8 cellular contexts compared by ENCODE assay signal in the genomic region with DNA sequence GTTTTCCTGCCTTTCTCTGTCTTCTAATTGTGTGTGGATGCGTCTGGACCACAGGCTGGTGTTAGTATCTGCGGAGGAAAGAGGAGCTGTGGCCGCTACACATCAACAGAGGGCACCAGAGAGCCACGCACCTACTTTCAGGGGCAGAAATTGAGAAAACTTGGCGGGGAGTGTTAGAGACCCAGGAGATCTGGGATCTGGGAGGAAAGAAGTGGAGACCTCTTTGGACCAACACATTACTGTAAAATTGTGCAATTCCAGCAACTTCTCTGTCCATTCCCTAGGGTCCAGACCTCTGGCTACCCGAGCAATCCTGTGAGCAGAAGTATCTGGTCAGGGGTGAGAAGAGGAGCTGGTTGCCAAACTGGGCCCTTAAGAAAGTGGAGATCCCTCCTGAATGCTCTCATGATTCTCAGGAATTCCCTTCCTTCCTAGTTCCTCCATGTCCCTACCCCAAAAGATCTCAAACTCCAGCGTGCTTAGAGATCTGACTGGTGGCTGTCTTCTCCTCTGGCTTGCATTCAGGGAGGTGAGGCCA. TPM values are rescaled to one million over a fixed set of nuclear protein-coding genes. Genes with fewer than 3 reads are reported as not detected.
DNase-seq lines count a peak whose midpoint lies in the region; ATAC-seq, FAIRE-seq and TF ChIP-seq lines count a peak whose summit lies in the region.

No MANE protein-coding gene starts in this region.

- TF ChIP-seq EP300 in K562 (IDR thresholded peaks at IDR 0.05; ENCODE audit: low read length): no peak

- WGBS in K562 (ENCODE audit: insufficient coverage, low coverage, missing lambda C conversion rate): 4% methylated on average over 7 of the region's 7 CpGs

- no peaks in the 10 kb centered on the region for H3K9me3 ChIP-seq in K562 (replicated peaks; ENCODE audit: control insufficient read depth, insufficient read depth, low read depth, low read length)

- in situ Hi-C loops in KBM-7 (cut with MboI; ENCODE audit: low pct_unique_long_range_greater_than_20kb, low sequenced_read_pairs) (no loop called here), K562 (cut with MboI) (no loop called here)

- CTCF ChIA-PET in K562 (lab: Yijun Ruan, JAX; ENCODE audit: low intra/inter-chr PET ratio): interaction anchor here (0.6 to 1.8 kb wide), 5 partner anchors 44 to 439 kb away, joined by 3 to 25 read pairs (median 8); no protein-coding TSS in a partner anchor

- no peaks in the 10 kb centered on the region for H3K9me1 ChIP-seq in K562 (ENCODE audit: control insufficient read depth, insufficient read depth, low read length)

- TF ChIP-seq RAD21 in K562 (CRISPR knock-in tag; conservative IDR thresholded peaks at IDR 0.05 in 1 of 2, IDR thresholded peaks at IDR 0.05 in 1 of 2): peak; percentile 80 to 87

- TF ChIP-seq POLR2A in K562 (conservative IDR thresholded peaks at IDR 0.05): no peak

- no peak overlapping the region for H3K4me2 ChIP-seq in K562 (ENCODE audit: insufficient read depth, low read length)

- DNase-seq in EH (ENCODE audit: low read depth) (peak; percentile 78), KBM-7 (peak; percentile 79), SKM-1 (lab: John Stamatoyannopoulos, UW; ENCODE audit: unreplicated experiment) (peak; percentile 76), K562 (ENCODE audit: extremely low read depth in 1 of 4, low spot score in 3 of 4) (peak; percentile 58 to 67 (median 64)), inferior parietal cortex (ENCODE audit: extremely low spot score) (peak; percentile 77)
- DNase-seq in stimulated activated CD4-positive, alpha-beta T cell treated with anti-CD3 and anti-CD28 coated beads, Interleukin-12 subunit alpha, Interleukin-12 subunit beta, amount 100 ng/mL, for 4 hours: peak; percentile 28

- no peaks in the 10 kb centered on the region for H3K79me2 ChIP-seq in K562 (ENCODE audit: control insufficient read depth, insufficient read depth, low read length)

- POLR2A ChIA-PET in K562 (lab: Yijun Ruan, JAX): interaction anchor here (0.5 to 0.6 kb wide), 2 partner anchors 30 to 110 kb away, joined by 3 read pairs; no protein-coding TSS in a partner anchor

- BruUV-seq in K562 (replicated peaks; lab: Mats Ljungman, UMichigan): no TSS peak

- H4K20me1 ChIP-seq in K562 (replicated peaks; ENCODE audit: control insufficient read depth, insufficient read depth, low read length): peaks cover 7% of the 10 kb centered on the region; the same call in 1 of the 2 replicates

- no peaks in the 10 kb centered on the region for H3K36me3 ChIP-seq in K562 (ENCODE audit: control insufficient read depth, insufficient read depth, low read length)

- no peak overlapping the region for H3K27ac ChIP-seq in K562 (ENCODE audit: extremely low read depth, low read depth, low read length)

- H3K4me1 ChIP-seq in K562 (replicated peaks in 1 of 2; ENCODE audit: control insufficient read depth in 2 of 2, insufficient read depth in 2 of 2, low read length in 2 of 2): no peaks in the 10 kb centered on the region; a peak in 1 of 5 replicates

- intact Hi-C loops in K562 (cut with micrococcal nuclease): loop anchor here (1.0 kb wide), 3 partner anchors 44 to 129 kb away; no protein-coding TSS in a partner anchor

- no peak overlapping the region for H3K4me3 ChIP-seq in K562

- ATAC-seq in K562 (peak; percentile 90), HG02588 (IDR thresholded peaks at IDR 0.05; ENCODE audit: unreplicated experiment) (no peak), GM18520 (IDR thresholded peaks at IDR 0.05; ENCODE audit: unreplicated experiment) (no peak)

- H3K9ac ChIP-seq in K562 (ENCODE audit: insufficient read depth in 1 of 2, low read depth in 2 of 2, low read length in 2 of 2): no peak overlapping the region

- peaks cover 8 to 24% of the 10 kb centered on the region in 2 experiments; a peak in 3 of 5 replicates for H3K27me3 ChIP-seq in K562 (ENCODE audit: control insufficient read depth in 2 of 2, insufficient read depth in 2 of 2, low read length in 2 of 2)

- no peak overlapping the region for H2AFZ ChIP-seq in K562 (ENCODE audit: low read depth, low read length)

- FAIRE-seq in K562 (lab: Jason Lieb, UNC): peak; percentile 89

- peak; percentile 81 to 88 (median 86) for TF ChIP-seq CTCF in K562 (IDR thresholded peaks at IDR 0.05 in 2 of 3, conservative IDR thresholded peaks at IDR 0.05 in 1 of 3; ENCODE audit: insufficient read depth in 2 of 3, low read depth in 1 of 3, low read length in 3 of 3)

TF ChIP-seq in K562, 482 proteins besides CTCF, POLR2A, EP300 and RAD21 (continues in another document):
- TF ChIP-seq, protein P1, sequence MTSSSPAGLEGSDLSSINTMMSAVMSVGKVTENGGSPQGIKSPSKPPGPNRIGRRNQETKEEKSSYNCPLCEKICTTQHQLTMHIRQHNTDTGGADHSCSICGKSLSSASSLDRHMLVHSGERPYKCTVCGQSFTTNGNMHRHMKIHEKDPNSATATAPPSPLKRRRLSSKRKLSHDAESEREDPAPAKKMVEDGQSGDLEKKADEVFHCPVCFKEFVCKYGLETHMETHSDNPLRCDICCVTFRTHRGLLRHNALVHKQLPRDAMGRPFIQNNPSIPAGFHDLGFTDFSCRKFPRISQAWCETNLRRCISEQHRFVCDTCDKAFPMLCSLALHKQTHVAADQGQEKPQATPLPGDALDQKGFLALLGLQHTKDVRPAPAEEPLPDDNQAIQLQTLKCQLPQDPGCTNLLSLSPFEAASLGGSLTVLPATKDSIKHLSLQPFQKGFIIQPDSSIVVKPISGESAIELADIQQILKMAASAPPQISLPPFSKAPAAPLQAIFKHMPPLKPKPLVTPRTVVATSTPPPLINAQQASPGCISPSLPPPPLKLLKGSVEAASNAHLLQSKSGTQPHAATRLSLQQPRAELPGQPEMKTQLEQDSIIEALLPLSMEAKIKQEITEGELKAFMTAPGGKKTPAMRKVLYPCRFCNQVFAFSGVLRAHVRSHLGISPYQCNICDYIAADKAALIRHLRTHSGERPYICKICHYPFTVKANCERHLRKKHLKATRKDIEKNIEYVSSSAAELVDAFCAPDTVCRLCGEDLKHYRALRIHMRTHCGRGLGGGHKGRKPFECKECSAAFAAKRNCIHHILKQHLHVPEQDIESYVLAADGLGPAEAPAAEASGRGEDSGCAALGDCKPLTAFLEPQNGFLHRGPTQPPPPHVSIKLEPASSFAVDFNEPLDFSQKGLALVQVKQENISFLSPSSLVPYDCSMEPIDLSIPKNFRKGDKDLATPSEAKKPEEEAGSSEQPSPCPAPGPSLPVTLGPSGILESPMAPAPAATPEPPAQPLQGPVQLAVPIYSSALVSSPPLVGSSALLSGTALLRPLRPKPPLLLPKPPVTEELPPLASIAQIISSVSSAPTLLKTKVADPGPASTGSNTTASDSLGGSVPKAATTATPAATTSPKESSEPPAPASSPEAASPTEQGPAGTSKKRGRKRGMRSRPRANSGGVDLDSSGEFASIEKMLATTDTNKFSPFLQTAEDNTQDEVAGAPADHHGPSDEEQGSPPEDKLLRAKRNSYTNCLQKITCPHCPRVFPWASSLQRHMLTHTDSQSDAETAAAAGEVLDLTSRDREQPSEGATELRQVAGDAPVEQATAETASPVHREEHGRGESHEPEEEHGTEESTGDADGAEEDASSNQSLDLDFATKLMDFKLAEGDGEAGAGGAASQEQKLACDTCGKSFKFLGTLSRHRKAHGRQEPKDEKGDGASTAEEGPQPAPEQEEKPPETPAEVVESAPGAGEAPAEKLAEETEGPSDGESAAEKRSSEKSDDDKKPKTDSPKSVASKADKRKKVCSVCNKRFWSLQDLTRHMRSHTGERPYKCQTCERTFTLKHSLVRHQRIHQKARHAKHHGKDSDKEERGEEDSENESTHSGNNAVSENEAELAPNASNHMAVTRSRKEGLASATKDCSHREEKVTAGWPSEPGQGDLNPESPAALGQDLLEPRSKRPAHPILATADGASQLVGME (CRISPR knock-in tag; IDR thresholded peaks at IDR 0.05): no peak
- TF ChIP-seq STAG1 (CRISPR knock-in tag; IDR thresholded peaks at IDR 0.05; ENCODE audit: borderline replicate concordance) (peak; percentile 56; the same call in 1 of the 2 replicates), FOXJ3 (CRISPR knock-in tag; IDR thresholded peaks at IDR 0.05) (no peak), RB1 (IDR thresholded peaks at IDR 0.05; ENCODE audit: low read depth) (0 out of 2 replicates have a peak, but pooled peaks have one; percentile 46), SMC3 (conservative IDR thresholded peaks at IDR 0.05; ENCODE audit: insufficient read depth, low read depth, low read length) (peak; percentile 72)
- TF ChIP-seq, protein P2, sequence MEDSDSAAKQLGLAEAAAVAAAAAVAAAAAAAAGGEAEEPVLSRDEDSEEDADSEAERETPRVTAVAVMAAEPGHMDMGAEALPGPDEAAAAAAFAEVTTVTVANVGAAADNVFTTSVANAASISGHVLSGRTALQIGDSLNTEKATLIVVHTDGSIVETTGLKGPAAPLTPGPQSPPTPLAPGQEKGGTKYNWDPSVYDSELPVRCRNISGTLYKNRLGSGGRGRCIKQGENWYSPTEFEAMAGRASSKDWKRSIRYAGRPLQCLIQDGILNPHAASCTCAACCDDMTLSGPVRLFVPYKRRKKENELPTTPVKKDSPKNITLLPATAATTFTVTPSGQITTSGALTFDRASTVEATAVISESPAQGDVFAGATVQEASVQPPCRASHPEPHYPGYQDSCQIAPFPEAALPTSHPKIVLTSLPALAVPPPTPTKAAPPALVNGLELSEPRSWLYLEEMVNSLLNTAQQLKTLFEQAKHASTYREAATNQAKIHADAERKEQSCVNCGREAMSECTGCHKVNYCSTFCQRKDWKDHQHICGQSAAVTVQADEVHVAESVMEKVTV (CRISPR knock-in tag; IDR thresholded peaks at IDR 0.05): 0 out of 2 replicates have a peak, but pooled peaks have one; percentile 73

RNA-seq across cellular contexts. Expression of a gene that starts 1.3 kb away (rescaled TPM):
- 0.07 and 0.56 TPM in 2 replicates for total RNA-seq in K562 (2011; cell fraction: chromatin; rRNA removed; ENCODE audit: low replicate concordance)
- 0.13 and 0.17 TPM in 2 replicates for total RNA-seq in K562 (2011; cell fraction: nucleolus; rRNA removed)
- total RNA-seq in K562 (2011; cell fraction: nucleoplasm; rRNA removed): 0.15 and 0.29 TPM in 2 replicates
- total RNA-seq in K562 (2014; rRNA removed): 0.05 TPM in 1 of 2 replicates, not detected in the other
- total RNA-seq in K562 (2014; rRNA removed; fragmentation: Illumina TruSeq; extraction: Trizol): under 0.01 TPM in 1 of 2 replicates, not detected in the other
- 0.07 TPM in 1 of 2 replicates, not detected in the other for total RNA-seq in K562 (2015; rRNA removed; fragmentation: Illumina TruSeq; extraction: Trizol)
- total RNA-seq in K562 (2021): 0.18 and 0.22 TPM in 2 replicates
- polyA plus RNA-seq in K562 (2011; rRNA removed): 0.01 TPM in 1 of 2 replicates, not detected in the other
- polyA plus RNA-seq in K562 (2011; cell fraction: cytosol; rRNA removed): 0.06 TPM in 1 of 2 replicates, not detected in the other
- polyA plus RNA-seq in K562 (2011; cell fraction: nucleus; rRNA removed): 0.20 TPM in 1 of 2 replicates, not detected in the other
- polyA plus RNA-seq in K562 (2012): 0.04 and 0.09 TPM in 2 replicates
- polyA plus RNA-seq in K562 (2014; fragmentation: Illumina TruSeq; extraction: Trizol): 0.01 TPM in 2 replicates
- polyA plus RNA-seq in K562 (2014; fragmentation: Nextera tagmentation; extraction: Ambion mirVana): not detected
- polyA plus RNA-seq in K562 (2014; rRNA removed): not detected in 2 replicates
- 0.07 TPM in 1 of 2 replicates, not detected in the other for polyA minus RNA-seq in K562 (2011; rRNA and poly(A)+ RNA removed)
- 0.48 and 0.82 TPM in 2 replicates for polyA minus RNA-seq in K562 (2011; cell fraction: cytosol; rRNA and poly(A)+ RNA removed)
- polyA minus RNA-seq in K562 (2011; cell fraction: nucleus; rRNA and poly(A)+ RNA removed): 0.22 and 0.27 TPM in 2 replicates

Comparison
In these comparisons a context has a peak if more than half of its experiments do, and no peak if none do; other contexts are left out.
1. DNase-seq: peak in every context shown above with its lines; median percentile 79 in KBM-7; 78 in EH; 77 in inferior parietal cortex; 76 in SKM-1; 64 in K562; 28 in stimulated activated CD4-positive, alpha-beta T cell treated with anti-CD3 and anti-CD28 coated beads, Interleukin-12 subunit alpha, Interleukin-12 subunit beta, amount 100 ng/mL, for 4 hours.